ENCODE assay signal across 1 cellular context in the genomic region with DNA sequence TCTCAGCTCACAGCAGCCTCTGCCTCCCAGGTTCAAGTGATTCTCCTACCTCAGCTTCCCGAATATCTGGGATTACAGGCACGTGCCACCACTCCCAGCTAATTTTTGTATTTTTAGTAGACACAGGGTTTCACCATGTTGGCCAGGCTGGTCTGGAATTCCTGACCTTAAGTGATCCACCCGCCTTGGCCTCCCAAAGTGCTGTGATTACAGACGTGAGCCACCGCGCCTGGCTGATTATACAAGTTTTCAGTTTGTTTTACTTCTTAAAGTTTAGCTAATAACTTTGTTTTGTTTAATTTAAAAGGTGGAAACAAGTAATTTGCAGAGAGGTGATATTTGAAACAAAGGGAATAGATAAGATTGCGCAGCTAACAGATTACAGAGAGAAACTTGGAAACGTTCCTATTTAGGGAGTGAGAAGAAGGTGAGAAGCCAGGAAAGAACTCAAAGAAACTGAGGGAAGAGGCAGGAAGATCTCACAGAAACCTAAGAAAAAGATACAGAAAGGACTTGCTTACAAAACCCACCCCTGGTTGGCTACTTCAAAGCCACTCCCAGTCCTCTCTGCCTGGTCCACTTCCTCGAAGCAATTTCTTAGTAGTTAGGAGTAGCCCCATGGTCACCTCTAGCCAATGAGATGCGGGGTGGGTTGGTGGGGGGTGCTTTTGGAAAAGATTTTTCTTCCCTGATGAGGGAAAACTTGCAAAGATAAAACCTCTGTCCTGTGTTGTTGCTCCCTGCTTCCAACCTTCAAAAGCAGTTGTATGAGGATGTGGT.
TF ChIP-seq lines count a peak whose summit lies in the region.

No MANE protein-coding gene starts in this region.

TF ChIP-seq in A549, 52 proteins besides CTCF, POLR2A, EP300 and RAD21 (continued from another document):
- TF ChIP-seq, protein P1, sequence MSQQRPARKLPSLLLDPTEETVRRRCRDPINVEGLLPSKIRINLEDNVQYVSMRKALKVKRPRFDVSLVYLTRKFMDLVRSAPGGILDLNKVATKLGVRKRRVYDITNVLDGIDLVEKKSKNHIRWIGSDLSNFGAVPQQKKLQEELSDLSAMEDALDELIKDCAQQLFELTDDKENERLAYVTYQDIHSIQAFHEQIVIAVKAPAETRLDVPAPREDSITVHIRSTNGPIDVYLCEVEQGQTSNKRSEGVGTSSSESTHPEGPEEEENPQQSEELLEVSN (IDR thresholded peaks at IDR 0.05; ENCODE audit: borderline replicate concordance, low read depth), result no peak
- TF ChIP-seq RARB (CRISPR knock-in tag; IDR thresholded peaks at IDR 0.05), result no peak
